ENCODE assay signal across 23 cellular contexts in the genomic region with DNA sequence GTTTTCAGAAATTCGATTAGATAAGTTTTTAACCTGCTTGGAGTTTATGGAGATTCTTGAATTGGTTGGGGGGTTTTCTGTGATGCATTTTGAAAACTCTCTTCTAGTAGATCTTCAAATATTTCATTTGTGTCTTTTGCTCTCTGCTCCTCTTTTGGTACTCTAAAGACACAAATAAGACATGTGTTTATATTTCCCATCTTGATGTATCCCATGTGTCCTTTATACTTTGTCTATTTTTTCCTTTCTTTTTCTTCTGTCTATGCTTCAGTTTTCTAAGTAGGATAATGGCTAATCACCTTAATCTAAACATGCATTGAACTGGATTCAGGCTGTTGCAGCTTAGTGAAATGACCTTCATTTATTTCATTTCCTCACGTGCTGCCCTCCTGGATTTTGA.
DNase-seq lines count a peak whose midpoint lies in the region; FAIRE-seq and TF ChIP-seq lines count a peak whose summit lies in the region.
"Had no signal": no experiment of that assay in that cellular context is flagged by ENCODE, and none has a peak within 500 bp of the region (broad histone marks: within the 10 kb centered on the region; RNA-seq: fewer than 3 reads in every experiment).

No MANE protein-coding gene starts in this region.

- no peak overlapping the region for H3K9ac ChIP-seq in astrocyte (ENCODE audit: low read length)
- H3K9ac ChIP-seq: BLaER1 treated with 17β-estradiol and CSF1 and Interleukin-3, amounts not matched to agents 10 nM and 100 nM; GM23248 had no signal

- no peaks in the 10 kb centered on the region for H3K9me3 ChIP-seq in astrocyte (ENCODE audit: insufficient read depth, low read depth, low read length)
- H3K9me3 ChIP-seq: A549, BE2C had no signal

- no peaks in the 10 kb centered on the region for H3K36me3 ChIP-seq in astrocyte (ENCODE audit: insufficient read depth, low read length)
- H3K36me3 ChIP-seq: BE2C; BLaER1 treated with 17β-estradiol and CSF1 and Interleukin-3, amounts not matched to agents 10 nM and 100 nM had no signal

- H3K4me1 ChIP-seq in astrocyte (ENCODE audit: insufficient read depth, low read length) = peaks cover 13% of the 10 kb centered on the region
- H3K4me1 ChIP-seq: A549, BE2C had no signal

- H3K27me3 Mint-ChIP-seq in astrocyte (ENCODE audit: low read depth, unreplicated experiment) = no peaks in the 10 kb centered on the region
- H3K27me3 Mint-ChIP-seq in activated CD4-positive, alpha-beta T cell treated with anti-CD3 and anti-CD28 coated beads, Interleukin-2, amount 10 ng/mL, durations not matched to agents 24 days and 14 days = peaks cover 3% of the 10 kb centered on the region
- H3K27me3 Mint-ChIP-seq: CD4-positive, alpha-beta T cell had no signal

- no peaks in the 10 kb centered on the region for H3K36me3 Mint-ChIP-seq in astrocyte (ENCODE audit: low read depth, unreplicated experiment)
- H3K36me3 Mint-ChIP-seq in activated CD4-positive, alpha-beta T cell treated with anti-CD3 and anti-CD28 coated beads, Interleukin-2, amount 10 ng/mL, durations not matched to agents 24 days and 14 days (ENCODE audit: low read depth) = no peaks in the 10 kb centered on the region
- H3K36me3 Mint-ChIP-seq: CD14-positive monocyte; CD8-positive, alpha-beta memory T cell had no signal

- no peak overlapping the region for H3K27ac Mint-ChIP-seq in astrocyte (ENCODE audit: unreplicated experiment)
- no peak overlapping the region for H3K27ac Mint-ChIP-seq in activated CD4-positive, alpha-beta T cell treated with anti-CD3 and anti-CD28 coated beads, Interleukin-2, amount 10 ng/mL, durations not matched to agents 24 days and 14 days
- H3K27ac Mint-ChIP-seq: CD14-positive monocyte; CD4-positive, alpha-beta T cell; CD8-positive, alpha-beta memory T cell had no signal

- H3K4me3 Mint-ChIP-seq in astrocyte (ENCODE audit: unreplicated experiment) = no peak overlapping the region
- H3K4me3 Mint-ChIP-seq in activated CD4-positive, alpha-beta T cell treated with anti-CD3 and anti-CD28 coated beads, Interleukin-2, amount 10 ng/mL, durations not matched to agents 24 days and 14 days = no peak overlapping the region
- H3K4me3 Mint-ChIP-seq: CD14-positive monocyte; CD4-positive, alpha-beta T cell; CD8-positive, alpha-beta memory T cell had no signal

- FAIRE-seq in D721Med (lab: Jason Lieb, UNC) (peak; percentile 79), astrocyte (lab: Jason Lieb, UNC) (peak; percentile 67)
- FAIRE-seq: A549, G401.6, GM19239, H1 had no signal

- no peak overlapping the region for H3K4me2 ChIP-seq in astrocyte (ENCODE audit: low read length)
- H3K4me2 ChIP-seq: A549; BLaER1 treated with 17β-estradiol and CSF1 and Interleukin-3, amounts not matched to agents 10 nM and 100 nM had no signal

- H3K9me3 Mint-ChIP-seq in astrocyte (ENCODE audit: unreplicated experiment) = no peaks in the 10 kb centered on the region
- H3K9me3 Mint-ChIP-seq in activated CD4-positive, alpha-beta T cell treated with anti-CD3 and anti-CD28 coated beads, Interleukin-2, amount 10 ng/mL, durations not matched to agents 24 days and 14 days = no peaks in the 10 kb centered on the region
- H3K9me3 Mint-ChIP-seq: CD4-positive, alpha-beta T cell had no signal

- TF ChIP-seq CTCF in D721Med (IDR thresholded peaks at IDR 0.05; ENCODE audit: insufficient read depth, missing control alignments) (no peak), astrocyte (IDR thresholded peaks at IDR 0.05; ENCODE audit: insufficient read depth, low read depth, low read length) (no peak)

- no peaks in the 10 kb centered on the region for H3K27me3 ChIP-seq in astrocyte (ENCODE audit: insufficient read depth, low read length)
- H3K27me3 ChIP-seq: BE2C; BLaER1 treated with 17β-estradiol and CSF1 and Interleukin-3, amounts not matched to agents 10 nM and 100 nM had no signal

- no peak overlapping the region for H3K4me3 ChIP-seq in astrocyte (ENCODE audit: insufficient read depth, low read depth, low read length)
- H3K4me3 ChIP-seq: A549; BLaER1 treated with 17β-estradiol and CSF1 and Interleukin-3, amounts not matched to agents 10 nM and 100 nM; GM23248 had no signal

- intact Hi-C loops in activated CD4-positive, alpha-beta T cell treated with anti-CD3 and anti-CD28 coated beads, Interleukin-2, amount 10 ng/mL, durations not matched to agents 24 days and 14 days (cut with micrococcal nuclease) = no loop called here

- H4K20me1 ChIP-seq in astrocyte (ENCODE audit: insufficient read depth, low read length) = no peaks in the 10 kb centered on the region
- H4K20me1 ChIP-seq: BLaER1 treated with 17β-estradiol and CSF1 and Interleukin-3, amounts not matched to agents 10 nM and 100 nM had no signal

- peaks cover 1% of the 10 kb centered on the region for H3K4me1 Mint-ChIP-seq in astrocyte (ENCODE audit: low read depth, unreplicated experiment)
- peaks cover 4% of the 10 kb centered on the region for H3K4me1 Mint-ChIP-seq in activated CD4-positive, alpha-beta T cell treated with anti-CD3 and anti-CD28 coated beads, Interleukin-2, amount 10 ng/mL, durations not matched to agents 24 days and 14 days

- H3K79me2 ChIP-seq in astrocyte (ENCODE audit: insufficient read depth, low read length) = no peaks in the 10 kb centered on the region

- H2AFZ ChIP-seq in astrocyte (ENCODE audit: low read depth, low read length) = no peak overlapping the region
- H2AFZ ChIP-seq: GM23248 had no signal

- no peak for DNase-seq in D721Med (ENCODE audit: insufficient read length, low spot score)
- peak; percentile 75 for DNase-seq in NCI-H82 (lab: John Stamatoyannopoulos, UW)
- DNase-seq in astrocyte (ENCODE audit: low read depth) = no peak
- DNase-seq in SHP77 (lab: John Stamatoyannopoulos, UW) = no peak
- DNase-seq in MV-4-11 (lab: John Stamatoyannopoulos, UW) = no peak
- no peak for DNase-seq in activated CD4-positive, alpha-beta T cell treated with anti-CD3 and anti-CD28 coated beads, Interleukin-2, amount 10 ng/mL, durations not matched to agents 24 days and 14 days
- DNase-seq: 8988T; ACHN; AML-193; BE2C; CD4-positive, alpha-beta T cell; CD8-positive, alpha-beta memory T cell; DMS153; DND-41; GM23248; H7; HCEC 1CT had no signal

- no peak overlapping the region for H3K27ac ChIP-seq in astrocyte (ENCODE audit: low read depth, low read length)
- H3K27ac ChIP-seq: A549; BLaER1 treated with 17β-estradiol and CSF1 and Interleukin-3, amounts not matched to agents 10 nM and 100 nM; GM23248 had no signal
